ENCODE assay signal across 14 cellular contexts in the genomic region with DNA sequence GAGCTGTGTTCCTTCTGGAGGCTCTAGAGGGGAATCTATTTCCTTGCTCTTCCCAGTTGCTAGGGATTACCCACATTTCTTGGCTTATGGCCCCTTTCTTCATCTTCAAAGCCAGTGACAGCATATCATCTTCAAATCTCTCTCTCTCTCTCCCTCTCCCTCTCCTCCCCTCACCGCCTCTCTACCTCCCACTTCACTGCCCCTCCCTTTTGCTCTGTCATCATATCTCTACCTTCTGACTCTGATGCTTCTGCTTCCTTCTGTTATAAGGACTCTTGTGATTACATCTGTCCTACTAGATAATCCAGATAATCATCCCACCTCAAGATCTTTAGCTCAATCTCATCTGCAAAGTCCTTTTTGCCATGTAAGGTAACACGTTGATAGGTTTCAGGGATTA.
DNase-seq lines count a peak whose midpoint lies in the region; ATAC-seq, FAIRE-seq and TF ChIP-seq lines count a peak whose summit lies in the region.
"Had no signal": no experiment of that assay in that cellular context is flagged by ENCODE, and none has a peak within 500 bp of the region (broad histone marks: within the 10 kb centered on the region; RNA-seq: fewer than 3 reads in every experiment).

No MANE protein-coding gene starts in this region.

- no peaks in the 10 kb centered on the region for H3K79me2 ChIP-seq in GM12878 (ENCODE audit: control insufficient read depth, insufficient read depth, low read length)

- RAD21 ChIA-PET in GM12878 (lab: Charles Lee; ENCODE audit: unreplicated experiment): no interaction called here

- no peak for TF ChIP-seq EP300 in GM12878 (IDR thresholded peaks at IDR 0.05; ENCODE audit: borderline replicate concordance in 1 of 2, control insufficient read depth in 1 of 2, low read depth in 2 of 2, low read length in 2 of 2)

- TF ChIP-seq RAD21 in GM12878 (IDR thresholded peaks at IDR 0.05; ENCODE audit: insufficient read depth, low read depth, low read length): no peak

- DNase-seq in activated CD4-positive, CD25-positive, alpha-beta regulatory T cell treated with anti-CD3 and anti-CD28 coated beads, Interleukin-2, amount 50 U/mL, for 72 hours: no peak
- DNase-seq in GM12878 (ENCODE audit: low read depth, low spot score) (no peak), glomerular visceral epithelial cell (ENCODE audit: extremely low spot score) (no peak), NCI-H1417 treated with DMSO at 0.1 percent for 48 hours (lab: John Stamatoyannopoulos, UW) (no peak)
- DNase-seq: Karpas-422, mesendoderm, NCI-H187 treated with DMSO at 0.1 percent for 48 hours, ovary, WERI-Rb-1 had no signal

- no peak overlapping the region for H3K4me2 ChIP-seq in GM12878 (ENCODE audit: control insufficient read depth, insufficient read depth)

- H3K4me1 ChIP-seq in GM12878 (ENCODE audit: control insufficient read depth, insufficient read depth, low read length): no peaks in the 10 kb centered on the region

- H3K27ac ChIP-seq in GM12878 (ENCODE audit: control insufficient read depth, insufficient read depth): no peak overlapping the region
- H3K27ac ChIP-seq: coronary artery, ovary, WERI-Rb-1 had no signal

- H3K4me3 ChIP-seq in GM12878: no peak overlapping the region
- H3K4me3 ChIP-seq: coronary artery, ovary had no signal

- H2AFZ ChIP-seq in GM12878 (ENCODE audit: control insufficient read depth, low read depth, low read length): no peak overlapping the region

- FAIRE-seq in GM12878 (lab: Jason Lieb, UNC): no peak

- WGBS in GM12878 (ENCODE audit: insufficient coverage, insufficient replicate concordance, low lambda C conversion rate, missing lambda C conversion rate): 15% methylated on average over 2 of the region's 2 CpGs

- H3K9me3 ChIP-seq in GM12878 (replicated peaks; ENCODE audit: control insufficient read depth, insufficient read depth, low read length): no peaks in the 10 kb centered on the region
- H3K9me3 ChIP-seq: ovary had no signal

- H3K36me3 ChIP-seq in GM12878 (ENCODE audit: control insufficient read depth in 2 of 2, insufficient read depth in 2 of 2, low read length in 1 of 2): no peaks in the 10 kb centered on the region
- H3K36me3 ChIP-seq: ovary, WERI-Rb-1 had no signal

- no TSS peak for BruUV-seq in GM12878 (replicated peaks; lab: Mats Ljungman, UMichigan)

- H3K9ac ChIP-seq in GM12878 (ENCODE audit: control insufficient read depth, insufficient read depth, low read length): no peak overlapping the region

- POLR2A ChIA-PET in GM12878 (lab: Charles Lee): no interaction called here

- intact Hi-C loops in GM12878 (cut with micrococcal nuclease; ENCODE audit: unreplicated experiment): no loop called here

- in situ Hi-C loops in GM12878 (cut with MboI): no loop called here

- ATAC-seq in activated CD4-positive, CD25-positive, alpha-beta regulatory T cell treated with anti-CD3 and anti-CD28 coated beads, Interleukin-2, amount 50 U/mL, for 24 hours: peak; percentile 35 to 43
- peak; percentile 37 for ATAC-seq in GM19467 (IDR thresholded peaks at IDR 0.05; ENCODE audit: unreplicated experiment)
- ATAC-seq in HG03442 (IDR thresholded peaks at IDR 0.05; ENCODE audit: unreplicated experiment): peak; percentile 11
- ATAC-seq in GM12878: peak; percentile 42
- no peak for ATAC-seq in GM21390 (IDR thresholded peaks at IDR 0.05; ENCODE audit: unreplicated experiment)

- H3K27me3 ChIP-seq in GM12878 (replicated peaks in 1 of 2; ENCODE audit: control insufficient read depth in 2 of 2, insufficient read depth in 2 of 2, low read length in 1 of 2): no peaks in the 10 kb centered on the region
- H3K27me3 ChIP-seq: ovary had no signal

- CTCF ChIA-PET in GM12878 (lab: Yijun Ruan, JAX): no interaction called here

- H4K20me1 ChIP-seq in GM12878 (ENCODE audit: control insufficient read depth, insufficient read depth): no peaks in the 10 kb centered on the region

- no peak for TF ChIP-seq CTCF in GM12878 (IDR thresholded peaks at IDR 0.05 in 2 of 3, conservative IDR thresholded peaks at IDR 0.05 in 1 of 3; ENCODE audit: control insufficient read depth in 2 of 3, extremely low read depth in 1 of 3, insufficient read depth in 1 of 3, low read depth in 3 of 3, low read length in 3 of 3)

- no peak for TF ChIP-seq POLR2A in GM12878 (IDR thresholded peaks at IDR 0.05; ENCODE audit: low read depth, low read length)

- SMC1A ChIA-PET in GM12878 (lab: Charles Lee; ENCODE audit: uncharacterized antibody, unreplicated experiment): no interaction called here

TF ChIP-seq in GM12878, 131 proteins besides CTCF, POLR2A, EP300 and RAD21:
- TF ChIP-seq ASH2L (IDR thresholded peaks at IDR 0.05; ENCODE audit: borderline replicate concordance, low read depth) (no peak), ZNF24 (IDR thresholded peaks at IDR 0.05) (no peak), GATAD2B (conservative IDR thresholded peaks at IDR 0.05; ENCODE audit: low read depth) (no peak)
